In the genomic region with DNA sequence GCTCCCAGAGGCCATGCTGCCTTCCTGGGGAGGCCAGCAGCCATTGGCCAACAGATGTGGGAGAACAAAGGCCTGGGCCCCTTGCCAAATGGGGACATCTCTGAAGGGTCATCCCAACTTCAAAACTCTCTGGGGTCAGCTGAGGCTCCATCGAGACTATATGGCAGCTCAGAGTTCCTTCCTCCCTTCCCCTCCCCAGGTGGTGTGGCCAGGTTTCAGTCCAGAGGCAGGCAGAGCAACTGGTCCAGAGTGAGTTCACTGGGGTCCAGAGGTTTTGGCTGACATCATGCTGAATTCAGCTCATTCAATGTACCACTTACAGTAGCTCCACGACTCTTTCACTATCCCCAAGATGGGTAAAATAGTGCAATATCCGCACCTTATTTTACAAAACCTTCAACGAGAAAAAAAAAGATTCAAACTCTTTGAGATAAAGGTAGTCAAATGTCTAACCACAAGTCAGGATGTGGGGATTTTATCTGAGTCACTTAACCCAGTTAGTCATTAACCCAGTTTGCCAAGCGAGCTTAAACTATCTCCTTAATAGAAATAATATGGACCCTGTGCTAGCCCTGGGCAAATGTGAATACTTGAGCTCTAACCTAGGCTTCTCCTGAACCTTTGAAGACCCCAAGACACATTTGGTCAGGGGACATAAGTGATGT, we compare ENCODE assay signal across 8 cellular contexts.
DNase-seq lines count a peak whose midpoint lies in the region; ATAC-seq and TF ChIP-seq lines count a peak whose summit lies in the region.

No MANE protein-coding gene starts in this region.

- no peaks in the 10 kb centered on the region for H3K36me3 Mint-ChIP-seq in activated CD8-positive, alpha-beta T cell treated with anti-CD3 and anti-CD28 coated beads, Interleukin-2, amount 10 ng/mL, durations not matched to agents 7 days and 5 days (ENCODE audit: low read depth)
- no peaks in the 10 kb centered on the region for H3K36me3 Mint-ChIP-seq in nephron progenitor cell (ENCODE audit: low read depth)

- peak overlapping the region; percentile 26 for H3K4me3 Mint-ChIP-seq in activated CD8-positive, alpha-beta T cell treated with anti-CD3 and anti-CD28 coated beads, Interleukin-2, amount 10 ng/mL, durations not matched to agents 7 days and 5 days
- H3K4me3 Mint-ChIP-seq in nephron progenitor cell, result no peak overlapping the region

- peak; percentile 85 to 92 for ATAC-seq in activated CD4-positive, CD25-positive, alpha-beta regulatory T cell treated with anti-CD3 and anti-CD28 coated beads, Interleukin-2, amount 50 U/mL, for 24 hours
- peak; percentile 58 for ATAC-seq in HG03039 (IDR thresholded peaks at IDR 0.05; ENCODE audit: unreplicated experiment)
- peak; percentile 79 for ATAC-seq in activated CD8-positive, alpha-beta T cell treated with anti-CD3 and anti-CD28 coated beads, Interleukin-2, amount 10 ng/mL, durations not matched to agents 7 days and 5 days
- ATAC-seq in left cardiac atrium, result no peak

- POLR2A ChIA-PET in activated CD8-positive, alpha-beta T cell treated with anti-CD3 and anti-CD28 coated beads, Interleukin-2, amount 10 ng/mL, durations not matched to agents 7 days and 5 days (lab: Charles Lee), result no interaction called here

- peak overlapping the region in 12 of 21 experiments; percentile 13 to 67 (median 47) for H3K27ac ChIP-seq in skin epidermis

- peaks cover 22% of the 10 kb centered on the region for H3K4me1 Mint-ChIP-seq in activated CD8-positive, alpha-beta T cell treated with anti-CD3 and anti-CD28 coated beads, Interleukin-2, amount 10 ng/mL, durations not matched to agents 7 days and 5 days (ENCODE audit: low read depth)
- no peaks in the 10 kb centered on the region for H3K4me1 Mint-ChIP-seq in nephron progenitor cell

- no peak for TF ChIP-seq CTCF in nephron progenitor cell (IDR thresholded peaks at IDR 0.05)

- H3K9me3 Mint-ChIP-seq in activated CD8-positive, alpha-beta T cell treated with anti-CD3 and anti-CD28 coated beads, Interleukin-2, amount 10 ng/mL, durations not matched to agents 7 days and 5 days (ENCODE audit: insufficient read depth), result no peaks in the 10 kb centered on the region
- H3K9me3 Mint-ChIP-seq in nephron progenitor cell, result peaks cover 16% of the 10 kb centered on the region

- H3K27me3 Mint-ChIP-seq in activated CD8-positive, alpha-beta T cell treated with anti-CD3 and anti-CD28 coated beads, Interleukin-2, amount 10 ng/mL, durations not matched to agents 7 days and 5 days (ENCODE audit: low read depth), result peaks cover 7% of the 10 kb centered on the region
- H3K27me3 Mint-ChIP-seq in nephron progenitor cell (ENCODE audit: low read depth, poor library complexity), result peaks cover 5% of the 10 kb centered on the region

- intact Hi-C loops in left cardiac atrium (cut with DNase I), result no loop called here

- peak overlapping the region; percentile 80 for H3K27ac Mint-ChIP-seq in activated CD8-positive, alpha-beta T cell treated with anti-CD3 and anti-CD28 coated beads, Interleukin-2, amount 10 ng/mL, durations not matched to agents 7 days and 5 days
- no peak overlapping the region for H3K27ac Mint-ChIP-seq in nephron progenitor cell

- no peak overlapping the region for H3K4me3 ChIP-seq in skin epidermis

- CTCF ChIA-PET in activated CD8-positive, alpha-beta T cell treated with anti-CD3 and anti-CD28 coated beads, Interleukin-2, amount 10 ng/mL, durations not matched to agents 7 days and 5 days (lab: Charles Lee), result interaction anchor here (0.9 to 1.3 kb wide), 3 partner anchors 71 to 96 kb away, joined by 3 to 5 read pairs (median 4); no protein-coding TSS in a partner anchor

- no peak for DNase-seq in activated CD4-positive, CD25-positive, alpha-beta regulatory T cell (lab: John Stamatoyannopoulos, UW)
- peak; percentile 31 for DNase-seq in activated CD8-positive, alpha-beta T cell treated with anti-CD3 and anti-CD28 coated beads, Interleukin-2, amount 10 ng/mL, durations not matched to agents 7 days and 5 days
- DNase-seq in nephron progenitor cell, result no peak
- no peak for DNase-seq in left cardiac atrium
- DNase-seq in NCI-H2227 treated with DMSO at 0.1 percent for 48 hours (lab: John Stamatoyannopoulos, UW), result no peak

Comparison
In these comparisons a context has a peak if more than half of its experiments do, and no peak if none do; other contexts are left out.
1. ATAC-seq: peak in activated CD4-positive, CD25-positive, alpha-beta regulatory T cell treated with anti-CD3 and anti-CD28 coated beads, Interleukin-2, amount 50 U/mL, for 24 hours (2 of 2), HG03039 (single experiment) and activated CD8-positive, alpha-beta T cell treated with anti-CD3 and anti-CD28 coated beads, Interleukin-2, amount 10 ng/mL, durations not matched to agents 7 days and 5 days (single experiment); none in left cardiac atrium (0 of 2).